Comparison of ENCODE assay signal across 19 cellular contexts in genomic region chr4:87228561-87228860, GRCh38.
"Had no signal": no experiment of that assay in that cellular context is flagged by ENCODE, and none has a peak within 500 bp of the region (broad histone marks: within the 10 kb centered on the region; RNA-seq: fewer than 3 reads in every experiment).

No MANE protein-coding gene starts in this region.

- H3K27me3 ChIP-seq: left lung, tibial nerve had no signal

- H3K9me3 ChIP-seq: left lung, tibial nerve had no signal

- H3K4me3 Mint-ChIP-seq: activated CD4-positive, alpha-beta memory T cell treated with anti-CD3 and anti-CD28 coated beads, Interleukin-2, amount 10 ng/mL, durations not matched to agents 7 days and 5 days; activated naive CD4-positive, alpha-beta T cell treated with anti-CD3 and anti-CD28 coated beads for 36 hours; activated naive CD8-positive, alpha-beta T cell treated with anti-CD3 and anti-CD28 coated beads, Interleukin-2, amount 10 ng/mL, durations not matched to agents 7 days and 5 days; activated T-cell treated with anti-CD3 and anti-CD28 coated beads, Interleukin-2, amount 50 U/mL, for 72 hours; mesothelial cell of epicardium; nephron; stimulated activated effector memory CD8-positive, alpha-beta T cell treated with anti-CD3 and anti-CD28 coated beads, Interleukin-12 subunit alpha, Interleukin-12 subunit beta, amount 100 ng/mL, for 72 hours; stimulated activated naive CD8-positive, alpha-beta T cell treated with anti-CD3 and anti-CD28 coated beads, Interleukin-15, amount 100 ng/mL, for 72 hours had no signal

- DNase-seq: activated CD4-positive, alpha-beta memory T cell treated with anti-CD3 and anti-CD28 coated beads, Interleukin-2, amount 10 ng/mL, durations not matched to agents 7 days and 5 days; activated CD4-positive, alpha-beta T cell treated with anti-CD3 and anti-CD28 coated beads for 48 hours; activated effector memory CD4-positive, alpha-beta T cell treated with Interleukin-2 at 50 U/mL for 16 hours; activated naive CD4-positive, alpha-beta T cell treated with anti-CD3 and anti-CD28 coated beads for 36 hours; activated naive CD8-positive, alpha-beta T cell treated with anti-CD3 and anti-CD28 coated beads, Interleukin-2, amount 10 ng/mL, durations not matched to agents 7 days and 5 days; activated T-cell treated with anti-CD3 and anti-CD28 coated beads, Interleukin-2, amount 50 U/mL, for 72 hours; cerebellar nuclear complex; left lung; right cardiac atrium; stimulated activated CD4-positive, alpha-beta T cell treated with anti-CD3 and anti-CD28 coated beads, Interleukin-2, amount 100 ng/mL, for 24 hours; stimulated activated naive CD8-positive, alpha-beta T cell treated with anti-CD3 and anti-CD28 coated beads, Interleukin-15, amount 100 ng/mL, for 72 hours had no signal

- H3K4me1 ChIP-seq: left lung, parathyroid adenoma, tibial nerve had no signal

- H3K4me3 ChIP-seq: left lung, skin epidermis, tibial nerve had no signal

- H3K36me3 ChIP-seq: left lung, tibial nerve had no signal

- H3K36me3 Mint-ChIP-seq: activated naive CD8-positive, alpha-beta T cell treated with anti-CD3 and anti-CD28 coated beads, Interleukin-2, amount 10 ng/mL, durations not matched to agents 7 days and 5 days; mesothelial cell of epicardium; stimulated activated effector memory CD8-positive, alpha-beta T cell treated with anti-CD3 and anti-CD28 coated beads, Interleukin-12 subunit alpha, Interleukin-12 subunit beta, amount 100 ng/mL, for 72 hours had no signal

- H3K27me3 Mint-ChIP-seq: stimulated activated naive CD8-positive, alpha-beta T cell treated with anti-CD3 and anti-CD28 coated beads, Interleukin-15, amount 100 ng/mL, for 72 hours had no signal

- H3K27ac ChIP-seq: left lung, parathyroid adenoma, skin epidermis, tibial nerve had no signal

- H3K4me1 Mint-ChIP-seq: activated CD4-positive, alpha-beta memory T cell treated with anti-CD3 and anti-CD28 coated beads, Interleukin-2, amount 10 ng/mL, durations not matched to agents 7 days and 5 days; activated naive CD8-positive, alpha-beta T cell treated with anti-CD3 and anti-CD28 coated beads, Interleukin-2, amount 10 ng/mL, durations not matched to agents 7 days and 5 days; stimulated activated effector memory CD8-positive, alpha-beta T cell treated with anti-CD3 and anti-CD28 coated beads, Interleukin-12 subunit alpha, Interleukin-12 subunit beta, amount 100 ng/mL, for 72 hours; stimulated activated naive CD8-positive, alpha-beta T cell treated with anti-CD3 and anti-CD28 coated beads, Interleukin-15, amount 100 ng/mL, for 72 hours had no signal

- H3K9me3 Mint-ChIP-seq: activated CD4-positive, alpha-beta memory T cell treated with anti-CD3 and anti-CD28 coated beads, Interleukin-2, amount 10 ng/mL, durations not matched to agents 7 days and 5 days; activated naive CD4-positive, alpha-beta T cell treated with anti-CD3 and anti-CD28 coated beads for 36 hours; activated naive CD8-positive, alpha-beta T cell treated with anti-CD3 and anti-CD28 coated beads, Interleukin-2, amount 10 ng/mL, durations not matched to agents 7 days and 5 days; activated T-cell treated with anti-CD3 and anti-CD28 coated beads, Interleukin-2, amount 50 U/mL, for 72 hours; mesothelial cell of epicardium; nephron; stimulated activated effector memory CD8-positive, alpha-beta T cell treated with anti-CD3 and anti-CD28 coated beads, Interleukin-12 subunit alpha, Interleukin-12 subunit beta, amount 100 ng/mL, for 72 hours; stimulated activated naive CD8-positive, alpha-beta T cell treated with anti-CD3 and anti-CD28 coated beads, Interleukin-15, amount 100 ng/mL, for 72 hours had no signal

- H3K27ac Mint-ChIP-seq: activated CD4-positive, alpha-beta memory T cell treated with anti-CD3 and anti-CD28 coated beads, Interleukin-2, amount 10 ng/mL, durations not matched to agents 7 days and 5 days; activated naive CD4-positive, alpha-beta T cell treated with anti-CD3 and anti-CD28 coated beads for 36 hours; activated naive CD8-positive, alpha-beta T cell treated with anti-CD3 and anti-CD28 coated beads, Interleukin-2, amount 10 ng/mL, durations not matched to agents 7 days and 5 days; activated T-cell treated with anti-CD3 and anti-CD28 coated beads, Interleukin-2, amount 50 U/mL, for 72 hours; mesothelial cell of epicardium; stimulated activated effector memory CD8-positive, alpha-beta T cell treated with anti-CD3 and anti-CD28 coated beads, Interleukin-12 subunit alpha, Interleukin-12 subunit beta, amount 100 ng/mL, for 72 hours; stimulated activated naive CD8-positive, alpha-beta T cell treated with anti-CD3 and anti-CD28 coated beads, Interleukin-15, amount 100 ng/mL, for 72 hours had no signal

- FAIRE-seq: endometrium, urothelium cell line had no signal

- ATAC-seq: left lung; right cardiac atrium; stimulated activated effector memory CD8-positive, alpha-beta T cell treated with anti-CD3 and anti-CD28 coated beads, Interleukin-12 subunit alpha, Interleukin-12 subunit beta, amount 100 ng/mL, for 72 hours; stimulated activated naive CD8-positive, alpha-beta T cell treated with anti-CD3 and anti-CD28 coated beads, Interleukin-15, amount 100 ng/mL, for 72 hours had no signal
